Comparison of ENCODE assay signal across 20 cellular contexts in the genomic region with DNA sequence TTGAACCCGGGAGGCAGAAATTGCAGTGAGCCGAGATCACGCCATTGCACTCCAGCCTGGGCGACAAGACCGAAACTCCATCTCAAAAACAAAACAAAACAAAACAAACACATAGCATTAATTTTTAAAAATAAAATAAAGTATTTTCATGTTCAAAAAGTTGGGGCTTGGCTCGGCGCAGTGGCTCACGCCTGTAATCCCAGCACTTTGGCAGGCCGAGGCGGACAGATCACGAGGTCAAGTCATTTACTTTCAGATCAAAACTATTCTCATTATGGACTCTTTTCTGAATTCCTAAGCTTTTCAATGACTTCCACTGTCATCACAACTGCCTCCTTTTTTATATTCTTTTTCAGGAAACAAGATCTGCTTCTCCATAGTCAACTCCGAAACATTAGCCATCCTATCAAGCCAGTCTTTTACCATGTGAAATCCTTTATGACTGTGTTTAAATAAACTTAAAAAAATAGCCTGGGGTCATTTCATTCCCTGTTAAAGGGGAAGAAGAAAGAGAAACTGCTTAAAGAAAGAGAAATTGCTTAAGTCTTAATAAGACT. TPM values are rescaled to one million over a fixed set of nuclear protein-coding genes. Genes with fewer than 3 reads are reported as not detected.
A peak's percentile ranks its signal among the peaks of the same experiment; 100 is the strongest.
DNase-seq lines count a peak whose midpoint lies in the region; ATAC-seq, FAIRE-seq and TF ChIP-seq lines count a peak whose summit lies in the region.
"Had no signal": no experiment of that assay in that cellular context is flagged by ENCODE, and none has a peak within 500 bp of the region (broad histone marks: within the 10 kb centered on the region; RNA-seq: fewer than 3 reads in every experiment).

No MANE protein-coding gene starts in this region.

- no peak overlapping the region for H2AFZ ChIP-seq in GM23338
- no peak overlapping the region for H2AFZ ChIP-seq in GM12878 (ENCODE audit: control insufficient read depth, low read depth, low read length)

- H3K36me3 Mint-ChIP-seq in CD14-positive monocyte (peaks cover 84 to 94% of the 10 kb centered on the region in 2 donors), GM23338 (ENCODE audit: low read depth) (peaks cover 77% of the 10 kb centered on the region)

- ATAC-seq in GM23338 (no peak), GM12878 (no peak), lower lobe of right lung (no peak), GM19463 (IDR thresholded peaks at IDR 0.05; ENCODE audit: unreplicated experiment) (no peak), GM21423 (IDR thresholded peaks at IDR 0.05; ENCODE audit: unreplicated experiment) (no peak)

- no peaks in the 10 kb centered on the region for H3K9me2 ChIP-seq in GM23338 (ENCODE audit: insufficient read depth)

- H3K27me3 Mint-ChIP-seq in CD14-positive monocyte (ENCODE audit: low read depth in 3 of 3), result no peaks in the 10 kb centered on the region
- H3K27me3 Mint-ChIP-seq in GM23338 (ENCODE audit: insufficient read depth, low read depth, poor library complexity), result peaks cover 3% of the 10 kb centered on the region

- SMC1A ChIA-PET in GM12878 (lab: Charles Lee; ENCODE audit: uncharacterized antibody, unreplicated experiment), result no interaction called here

- TF ChIP-seq RAD21 in GM12878 (IDR thresholded peaks at IDR 0.05; ENCODE audit: insufficient read depth, low read depth, low read length), result no peak

- RAD21 ChIA-PET in GM12878 (lab: Charles Lee; ENCODE audit: unreplicated experiment), result no interaction called here

- no peak for TF ChIP-seq CTCF in CD14-positive monocyte (IDR thresholded peaks at IDR 0.05)
- TF ChIP-seq CTCF in GM23338 (conservative IDR thresholded peaks at IDR 0.05; ENCODE audit: low read depth in 2 of 2), result no peak
- TF ChIP-seq CTCF in GM12878 (IDR thresholded peaks at IDR 0.05 in 2 of 3, conservative IDR thresholded peaks at IDR 0.05 in 1 of 3; ENCODE audit: control insufficient read depth in 2 of 3, extremely low read depth in 1 of 3, insufficient read depth in 1 of 3, low read depth in 3 of 3, low read length in 3 of 3), result no peak
- TF ChIP-seq CTCF in lower lobe of right lung (IDR thresholded peaks at IDR 0.05), result no peak

- H3K9me3 Mint-ChIP-seq in CD14-positive monocyte, result no peaks in the 10 kb centered on the region
- no peaks in the 10 kb centered on the region for H3K9me3 Mint-ChIP-seq in GM23338

- H3K4me3 Mint-ChIP-seq in CD14-positive monocyte (no peak overlapping the region), GM23338 (no peak overlapping the region)

- no peaks in the 10 kb centered on the region for H3K79me2 ChIP-seq in GM23338 (replicated peaks; ENCODE audit: insufficient read depth)
- H3K79me2 ChIP-seq in GM12878 (ENCODE audit: control insufficient read depth, insufficient read depth, low read length), result no peaks in the 10 kb centered on the region

- BruUV-seq in GM12878 (replicated peaks; lab: Mats Ljungman, UMichigan), result TSS peak; percentile 54

- intact Hi-C loops in CD14-positive monocyte (cut with micrococcal nuclease) (no loop called here), GM12878 (cut with micrococcal nuclease; ENCODE audit: unreplicated experiment) (no loop called here), lower lobe of right lung (cut with DNase I) (no loop called here)

- H3K4me1 Mint-ChIP-seq in CD14-positive monocyte (no peaks in the 10 kb centered on the region), GM23338 (no peaks in the 10 kb centered on the region)

- H3K27me3 ChIP-seq in GM23338 (ENCODE audit: insufficient read depth), result no peaks in the 10 kb centered on the region
- H3K27me3 ChIP-seq in GM12878 (replicated peaks in 1 of 2; ENCODE audit: control insufficient read depth in 2 of 2, insufficient read depth in 2 of 2, low read length in 1 of 2), result no peaks in the 10 kb centered on the region
- H3K27me3 ChIP-seq in lower lobe of right lung (ENCODE audit: low read depth), result no peaks in the 10 kb centered on the region

- H3K27ac Mint-ChIP-seq in CD14-positive monocyte, result peak overlapping the region in 4 of 7 donors; percentile 6 to 58 (median 42)
- H3K27ac Mint-ChIP-seq in GM23338, result no peak overlapping the region

- no peak for TF ChIP-seq EP300 in GM12878 (IDR thresholded peaks at IDR 0.05; ENCODE audit: borderline replicate concordance in 1 of 2, control insufficient read depth in 1 of 2, low read depth in 2 of 2, low read length in 2 of 2)

- peak overlapping the region; percentile 73; the same call in 1 of the 2 replicates for H3K27ac ChIP-seq in GM23338 (ENCODE audit: low read depth)
- H3K27ac ChIP-seq in GM12878 (ENCODE audit: control insufficient read depth, insufficient read depth), result no peak overlapping the region
- peak overlapping the region; percentile 5 for H3K27ac ChIP-seq in lower lobe of right lung
- H3K27ac ChIP-seq: C4-2B, SK-N-MC had no signal

- no peak overlapping the region for H3K4me3 ChIP-seq in GM23338
- H3K4me3 ChIP-seq in GM12878, result no peak overlapping the region
- H3K4me3 ChIP-seq in lower lobe of right lung, result no peak overlapping the region
- H3K4me3 ChIP-seq: SK-N-MC had no signal

- H3F3A ChIP-seq in GM23338 (replicated peaks; ENCODE audit: low read depth), result 0 out of 2 replicates have a peak, but pooled peaks cover 6% of the 10 kb centered on the region

- H4K20me1 ChIP-seq in GM23338 (replicated peaks; ENCODE audit: insufficient read depth), result peaks cover 18% of the 10 kb centered on the region; the same call in 1 of the 2 replicates
- no peaks in the 10 kb centered on the region for H4K20me1 ChIP-seq in GM12878 (ENCODE audit: control insufficient read depth, insufficient read depth)

- no peak for FAIRE-seq in GM12878 (lab: Jason Lieb, UNC)

- no peak for TF ChIP-seq POLR2A in GM12878 (IDR thresholded peaks at IDR 0.05; ENCODE audit: low read depth, low read length)

- H3K4me1 ChIP-seq in GM23338 (ENCODE audit: insufficient read depth), result no peaks in the 10 kb centered on the region
- no peaks in the 10 kb centered on the region for H3K4me1 ChIP-seq in GM12878 (ENCODE audit: control insufficient read depth, insufficient read depth, low read length)
- H3K4me1 ChIP-seq in lower lobe of right lung, result peaks cover 11% of the 10 kb centered on the region

- POLR2A ChIA-PET in GM12878 (lab: Charles Lee), result no interaction called here

- no peak overlapping the region for H3K4me2 ChIP-seq in GM23338
- H3K4me2 ChIP-seq in GM12878 (ENCODE audit: control insufficient read depth, insufficient read depth), result no peak overlapping the region

- 99% methylated on average over 12 of the region's 12 CpGs for WGBS in GM12878 (ENCODE audit: insufficient coverage, insufficient replicate concordance, low lambda C conversion rate, missing lambda C conversion rate)

- in situ Hi-C loops in GM12878 (cut with MboI), result no loop called here

- H3K9ac ChIP-seq in GM12878 (ENCODE audit: control insufficient read depth, insufficient read depth, low read length), result no peak overlapping the region

- CTCF ChIA-PET in GM12878 (lab: Yijun Ruan, JAX), result interaction anchor here (1.3 to 1.8 kb wide), 2 partner anchors 124 to 125 kb away, joined by 3 to 6 read pairs; a partner anchor contains a TSS

- H3K36me3 ChIP-seq in GM23338 (ENCODE audit: insufficient read depth) (peaks cover 79% of the 10 kb centered on the region), GM12878 (ENCODE audit: control insufficient read depth in 2 of 2, insufficient read depth in 2 of 2, low read length in 1 of 2) (peaks cover 14 to 57% of the 10 kb centered on the region in 2 experiments), lower lobe of right lung (peaks cover 100% of the 10 kb centered on the region)

- H3K9me3 ChIP-seq in GM12878 (replicated peaks; ENCODE audit: control insufficient read depth, insufficient read depth, low read length), result no peaks in the 10 kb centered on the region
- no peaks in the 10 kb centered on the region for H3K9me3 ChIP-seq in lower lobe of right lung

- DNase-seq in CD14-positive monocyte (ENCODE audit: low spot score), result no peak
- DNase-seq in GM23338 (ENCODE audit: low spot score), result no peak
- no peak for DNase-seq in GM12878 (ENCODE audit: low read depth, low spot score)
- DNase-seq in lower lobe of right lung, result no peak
- DNase-seq in SHP77 treated with DMSO at 0.1 percent for 48 hours (lab: John Stamatoyannopoulos, UW), result no peak
- DNase-seq in NCI-H1105 treated with DMSO at 0.1 percent for 48 hours (lab: John Stamatoyannopoulos, UW), result no peak
- DNase-seq: COR-L47, DMS153, EL, HCEC 1CT, KBM-7, NCI-H1436 treated with DMSO at 0.1 percent for 48 hours, NCI-H2081, NCI-H774 had no signal

RNA-seq across cellular contexts. Expression of a gene that starts 13.0 kb away (rescaled TPM):
- not detected for polyA plus RNA-seq in CD14-positive monocyte
- total RNA-seq in GM23338 (2014; rRNA removed; shearing (Covaris generic)), result 0.58 and 1.5 TPM in 2 replicates
- polyA plus RNA-seq in GM23338 (2016; fragmentation: Nextera tagmentation; extraction: Ambion mirVana), result 0.40 and 0.45 TPM in 2 replicates
- 1.8 and 3.0 TPM in 2 replicates for total RNA-seq in GM12878 (2013; cell fraction: nucleolus; rRNA removed)
- 1.0 and 1.5 TPM in 2 replicates for total RNA-seq in GM12878 (2014; rRNA removed)
- 0.85 and 1.2 TPM in 2 replicates for total RNA-seq in GM12878 (2014; rRNA removed; fragmentation: Illumina TruSeq; extraction: Trizol)
- total RNA-seq in GM12878 (2021), result 0.93 and 1.5 TPM in 2 replicates
- polyA plus RNA-seq in GM12878 (2011; ENCODE audit: low read depth), result 0.38 TPM
- polyA plus RNA-seq in GM12878 (2011; rRNA removed), result 0.24 and 0.39 TPM in 2 replicates
- 0.37 and 0.75 TPM in 2 replicates for polyA plus RNA-seq in GM12878 (2011; cell fraction: cytosol; rRNA removed)
- polyA plus RNA-seq in GM12878 (2011; cell fraction: nucleus; rRNA removed), result 2.4 and 2.8 TPM in 2 replicates
- polyA plus RNA-seq in GM12878 (2012), result 0.35 and 0.38 TPM in 2 replicates
- 0.33 and 0.73 TPM in 2 replicates for polyA plus RNA-seq in GM12878 (2014; fragmentation: Illumina TruSeq; extraction: Trizol)
- under 1 TPM; 0.14 to 0.31 TPM for polyA plus RNA-seq in GM12878 (2014; fragmentation: Nextera tagmentation; extraction: Ambion mirVana)
- 0.68 and 1.4 TPM in 2 replicates for polyA plus RNA-seq in GM12878 (2014; rRNA removed)
- polyA plus RNA-seq in GM12878 (2016; fragmentation: Nextera tagmentation; extraction: Ambion mirVana), result under 1 TPM; 0.32 to 0.45 TPM
- 1.6 and 2.1 TPM in 2 replicates for polyA minus RNA-seq in GM12878 (2011; rRNA and poly(A)+ RNA removed)
- not detected in 2 replicates for polyA minus RNA-seq in GM12878 (2011; cell fraction: cytosol; rRNA and poly(A)+ RNA removed)
- polyA minus RNA-seq in GM12878 (2011; cell fraction: nucleus; rRNA and poly(A)+ RNA removed), result 1.8 and 6.2 TPM in 2 replicates
- total RNA-seq in lower lobe of right lung, result 1.7 TPM

RNA-seq across cellular contexts. Expression of a gene that starts 39.3 kb away (rescaled TPM):
- polyA plus RNA-seq in CD14-positive monocyte (not detected), GM23338 (2016; fragmentation: Nextera tagmentation; extraction: Ambion mirVana) (not detected in 2 replicates), GM12878 (2011; rRNA removed) (not detected in 2 replicates), GM12878 (2014; fragmentation: Illumina TruSeq; extraction: Trizol) (not detected in 2 replicates), GM12878 (2014; fragmentation: Nextera tagmentation; extraction: Ambion mirVana) (not detected), GM12878 (2014; rRNA removed) (not detected in 2 replicates), GM12878 (2016; fragmentation: Nextera tagmentation; extraction: Ambion mirVana) (not detected)
- not detected in 2 replicates for total RNA-seq in GM23338 (2014; rRNA removed; shearing (Covaris generic))
- total RNA-seq in GM12878 (2013; cell fraction: nucleolus; rRNA removed), result not detected in 2 replicates
- total RNA-seq in GM12878 (2014; rRNA removed) (not detected in 2 replicates), GM12878 (2014; rRNA removed; fragmentation: Illumina TruSeq; extraction: Trizol) (not detected in 2 replicates), GM12878 (2021) (not detected in 2 replicates), lower lobe of right lung (1.0 TPM)
- polyA plus RNA-seq in GM12878 (2011; ENCODE audit: low read depth), result not detected
- not detected in 2 replicates for polyA plus RNA-seq in GM12878 (2011; cell fraction: cytosol; rRNA removed)
- not detected in 2 replicates for polyA plus RNA-seq in GM12878 (2011; cell fraction: nucleus; rRNA removed)
- polyA plus RNA-seq in GM12878 (2012), result not detected in 2 replicates
- not detected in 2 replicates for polyA minus RNA-seq in GM12878 (2011; rRNA and poly(A)+ RNA removed)
- polyA minus RNA-seq in GM12878 (2011; cell fraction: cytosol; rRNA and poly(A)+ RNA removed), result not detected in 2 replicates
- polyA minus RNA-seq in GM12878 (2011; cell fraction: nucleus; rRNA and poly(A)+ RNA removed), result not detected in 2 replicates
- total RNA-seq: A673, NCI-H460 had no signal

RNA-seq across cellular contexts. Expression of a gene that starts 42.4 kb away (rescaled TPM):
- not detected for polyA plus RNA-seq in CD14-positive monocyte
- 9.0 and 12.9 TPM in 2 replicates for total RNA-seq in GM23338 (2014; rRNA removed; shearing (Covaris generic))
- polyA plus RNA-seq in GM23338 (2016; fragmentation: Nextera tagmentation; extraction: Ambion mirVana), result 6.4 and 8.0 TPM in 2 replicates
- total RNA-seq in GM12878 (2013; cell fraction: nucleolus; rRNA removed), result not detected in 2 replicates
- not detected in 2 replicates for total RNA-seq in GM12878 (2014; rRNA removed)
- not detected in 2 replicates for total RNA-seq in GM12878 (2014; rRNA removed; fragmentation: Illumina TruSeq; extraction: Trizol)
- not detected in 2 replicates for total RNA-seq in GM12878 (2021)
- polyA plus RNA-seq in GM12878 (2011; ENCODE audit: low read depth), result not detected
- polyA plus RNA-seq in GM12878 (2011; rRNA removed), result not detected in 2 replicates
- not detected in 2 replicates for polyA plus RNA-seq in GM12878 (2011; cell fraction: cytosol; rRNA removed)
- polyA plus RNA-seq in GM12878 (2011; cell fraction: nucleus; rRNA removed), result not detected in 2 replicates
- not detected in 2 replicates for polyA plus RNA-seq in GM12878 (2012)
- polyA plus RNA-seq in GM12878 (2014; fragmentation: Illumina TruSeq; extraction: Trizol), result not detected in 2 replicates
- polyA plus RNA-seq in GM12878 (2014; fragmentation: Nextera tagmentation; extraction: Ambion mirVana), result not detected
- polyA plus RNA-seq in GM12878 (2014; rRNA removed), result 0.06 TPM in 1 of 2 replicates, not detected in the other
- not detected for polyA plus RNA-seq in GM12878 (2016; fragmentation: Nextera tagmentation; extraction: Ambion mirVana)
- polyA minus RNA-seq in GM12878 (2011; rRNA and poly(A)+ RNA removed), result not detected in 2 replicates
- polyA minus RNA-seq in GM12878 (2011; cell fraction: cytosol; rRNA and poly(A)+ RNA removed), result not detected in 2 replicates
- polyA minus RNA-seq in GM12878 (2011; cell fraction: nucleus; rRNA and poly(A)+ RNA removed), result not detected in 2 replicates
- total RNA-seq in lower lobe of right lung, result 2.2 TPM
- total RNA-seq: A673, NCI-H460 had no signal
